In genomic region chr19:3986260-3987041, GRCh38 we compare ENCODE assay signal across 8 cellular contexts. TPM values are rescaled to one million over a fixed set of nuclear protein-coding genes. Genes with fewer than 3 reads are reported as not detected.
DNase-seq lines count a peak whose midpoint lies in the region; ATAC-seq, FAIRE-seq and TF ChIP-seq lines count a peak whose summit lies in the region.

No MANE protein-coding gene starts in this region.

- no peak for TF ChIP-seq POLR2A in spleen (IDR thresholded peaks at IDR 0.05)

- peak overlapping the region; percentile 94 for H3K4me3 Mint-ChIP-seq in central memory CD8-positive, alpha-beta T cell

- peaks cover 25 to 34% of the 10 kb centered on the region in 2 experiments for H3K36me3 ChIP-seq in keratinocyte (ENCODE audit: control insufficient read depth in 2 of 2, extremely low read depth in 1 of 2, insufficient read depth in 2 of 2, low read length in 2 of 2)
- peaks cover 3 to 31% (median 29%) of the 10 kb centered on the region in 6 donors for H3K36me3 ChIP-seq in spleen

- dilution Hi-C loops in keratinocyte (cut with MboI; ENCODE audit: extremely low pct_ligation_motif_present, low sequenced_read_pairs), result no loop called here

- H3K9me3 ChIP-seq in keratinocyte (ENCODE audit: control insufficient read depth, low read depth, low read length) (no peaks in the 10 kb centered on the region), spleen (no peaks in the 10 kb centered on the region)

- no peaks in the 10 kb centered on the region for H3K27me3 ChIP-seq in keratinocyte (ENCODE audit: control insufficient read depth, extremely low read depth, insufficient read depth, low read length)
- no peaks in the 10 kb centered on the region for H3K27me3 ChIP-seq in spleen (replicated peaks in 1 of 7)

- ATAC-seq in central memory CD8-positive, alpha-beta T cell (replicated peaks; ENCODE audit: extremely low read depth, poor library complexity, severe bottlenecking), result no peak
- no peak for ATAC-seq in HG02571 (IDR thresholded peaks at IDR 0.05; ENCODE audit: unreplicated experiment)

- no peaks in the 10 kb centered on the region for H3K27me3 Mint-ChIP-seq in central memory CD8-positive, alpha-beta T cell

- peak; percentile 34 to 55 (median 47) for TF ChIP-seq CTCF in keratinocyte (optimal IDR thresholded peaks at IDR 0.05 in 1 of 3, IDR thresholded peaks at IDR 0.05 in 1 of 3, conservative IDR thresholded peaks at IDR 0.05 in 1 of 3; ENCODE audit: extremely low read depth in 1 of 3, insufficient read depth in 2 of 3, low read length in 3 of 3)
- TF ChIP-seq CTCF in spleen (IDR thresholded peaks at IDR 0.05 in 8 of 11, conservative IDR thresholded peaks at IDR 0.05 in 3 of 11), result peak; percentile 34 to 76 (median 67)

- no peaks in the 10 kb centered on the region for H3K9me3 Mint-ChIP-seq in central memory CD8-positive, alpha-beta T cell

- peaks cover 41% of the 10 kb centered on the region for H3K4me1 ChIP-seq in keratinocyte (ENCODE audit: control insufficient read depth, extremely low read depth, insufficient read depth, low read length)
- H3K4me1 ChIP-seq in spleen, result peaks cover 42 to 82% (median 69%) of the 10 kb centered on the region in 6 donors

- peaks cover 7% of the 10 kb centered on the region for H3K9me1 ChIP-seq in keratinocyte (ENCODE audit: control insufficient read depth, extremely low read depth, insufficient read depth, low read length)

- 1 to 3% (median 2%) methylated on average over 21 of the region's 21 CpGs for WGBS in spleen, 5 donors

- H3K27ac ChIP-seq in keratinocyte (ENCODE audit: control insufficient read depth, insufficient read depth, low read length) (peak overlapping the region; percentile 14), spleen (peak overlapping the region; percentile 3 to 97 (median 94))

- peak overlapping the region; percentile 100 for H3K4me2 ChIP-seq in keratinocyte (ENCODE audit: control insufficient read depth, extremely low read depth, insufficient read depth, low read depth, low read length)

- H3K36me3 Mint-ChIP-seq in central memory CD8-positive, alpha-beta T cell (ENCODE audit: insufficient read depth), result peaks cover 47% of the 10 kb centered on the region

- FAIRE-seq in keratinocyte (lab: Jason Lieb, UNC), result no peak

- H2AFZ ChIP-seq in keratinocyte (ENCODE audit: control insufficient read depth, low read length), result peak overlapping the region; percentile 47

- intact Hi-C loops in spleen (cut with DNase I; ENCODE audit: low total_unique reads), result loop anchor here (5.0 kb wide), 1 partner anchor 151 kb away; no protein-coding TSS in a partner anchor

- H4K20me1 ChIP-seq in keratinocyte (ENCODE audit: control insufficient read depth, extremely low read depth, insufficient read depth, low read length), result peaks cover 40% of the 10 kb centered on the region

- peaks cover 54% of the 10 kb centered on the region for H3K4me1 Mint-ChIP-seq in central memory CD8-positive, alpha-beta T cell

- DNase-seq in stimulated activated CD4-positive, alpha-beta T cell treated with anti-CD3 and anti-CD28 coated beads, Interleukin-15, amount 100 ng/mL, for 24 hours, result peak; percentile 70
- DNase-seq in stimulated activated CD4-positive, alpha-beta T cell treated with anti-CD3 and anti-CD28 coated beads, Interleukin-2, amount 100 ng/mL, for 48 hours, result no peak
- DNase-seq in NCI-H1930 (lab: John Stamatoyannopoulos, UW) (peak; percentile 67 to 70), T-helper 1 cell (peak in 4 of 5 donors; percentile 50 to 76 (median 55)), keratinocyte (ENCODE audit: low read depth, low spot score) (peak; percentile 45), spleen (no peak)
- peak in 1 of 2 donors; percentile 45 for DNase-seq in central memory CD8-positive, alpha-beta T cell (ENCODE audit: low spot score in 2 of 2)

- peak overlapping the region; percentile 99 for H3K9ac ChIP-seq in keratinocyte (ENCODE audit: control insufficient read depth, extremely low read depth, insufficient read depth, low read length)

- H3K4me3 ChIP-seq in keratinocyte (ENCODE audit: control insufficient read depth in 2 of 3, extremely low read depth in 1 of 3, insufficient read depth in 2 of 3, low read depth in 1 of 3, low read length in 3 of 3) (peak overlapping the region; percentile 83 to 98 (median 95)), spleen (peak overlapping the region; percentile 23 to 90 (median 80))

- H3K27ac Mint-ChIP-seq in central memory CD8-positive, alpha-beta T cell (ENCODE audit: low read depth), result peak overlapping the region; percentile 95

- H3K79me2 ChIP-seq in keratinocyte (ENCODE audit: control insufficient read depth, insufficient read depth, low read length), result peaks cover 39% of the 10 kb centered on the region

RNA-seq across cellular contexts. Expression of gene EEF2, which starts 1.2 kb away (rescaled TPM):
- polyA plus RNA-seq in keratinocyte (884 to 1,193 TPM (median 1,022 TPM) in 3 replicates), spleen (1,000 to 10,000 TPM in 1 of 3 donors, 100 to 1,000 TPM in 2; 565 to 1,281 (median 624) TPM)
- 6,584 TPM for polyA plus RNA-seq in keratinocyte (2011; ENCODE audit: low read depth)
- polyA plus RNA-seq in keratinocyte (2011; cell fraction: cytosol; rRNA removed), result 621 and 1,440 TPM in 2 replicates
- polyA plus RNA-seq in keratinocyte (2011; cell fraction: nucleus; rRNA removed), result 422 and 581 TPM in 2 replicates
- polyA plus RNA-seq in keratinocyte (2012; ENCODE audit: low replicate concordance), result 2,384 and 2,702 TPM in 2 replicates
- 880 to 1,449 TPM (median 1,221 TPM) in 3 replicates for polyA minus RNA-seq in keratinocyte
- 2,791 TPM for polyA minus RNA-seq in keratinocyte (2011; cell fraction: cytosol; rRNA and poly(A)+ RNA removed)
- polyA minus RNA-seq in keratinocyte (2011; cell fraction: nucleus; rRNA and poly(A)+ RNA removed), result 560 and 618 TPM in 2 replicates
- 1,000 to 10,000 TPM; 1,078 to 1,961 (median 1,406) TPM for total RNA-seq in spleen

RNA-seq across cellular contexts. Expression of gene DAPK3, which starts 15.6 kb away (rescaled TPM):
- 57.3 to 94.7 TPM (median 60.8 TPM) in 3 replicates for polyA plus RNA-seq in keratinocyte
- polyA plus RNA-seq in keratinocyte (2011; ENCODE audit: low read depth), result 89.3 TPM
- 60.2 and 106 TPM in 2 replicates for polyA plus RNA-seq in keratinocyte (2011; cell fraction: cytosol; rRNA removed)
- 129 and 173 TPM in 2 replicates for polyA plus RNA-seq in keratinocyte (2011; cell fraction: nucleus; rRNA removed)
- polyA plus RNA-seq in keratinocyte (2012; ENCODE audit: low replicate concordance), result 70.8 and 89.7 TPM in 2 replicates
- 48.0 to 162 TPM (median 77.5 TPM) in 3 replicates for polyA minus RNA-seq in keratinocyte
- polyA minus RNA-seq in keratinocyte (2011; cell fraction: cytosol; rRNA and poly(A)+ RNA removed), result 104 TPM
- 78.9 and 95.9 TPM in 2 replicates for polyA minus RNA-seq in keratinocyte (2011; cell fraction: nucleus; rRNA and poly(A)+ RNA removed)
- 10 to 100 TPM; 37.1 to 49.3 (median 46.7) TPM for total RNA-seq in spleen
- polyA plus RNA-seq in spleen, result 10 to 100 TPM; 26.5 to 68.8 (median 30.8) TPM

RNA-seq across cellular contexts. Expression of gene PIAS4, which starts 21.1 kb away (rescaled TPM):
- polyA plus RNA-seq in keratinocyte (6.1 to 11.4 TPM (median 7.5 TPM) in 3 replicates), spleen (10 to 100 TPM in 1 of 3 donors, 1 to 10 TPM in 2; 6.2 to 13.9 (median 6.4) TPM)
- 18.7 TPM for polyA plus RNA-seq in keratinocyte (2011; ENCODE audit: low read depth)
- polyA plus RNA-seq in keratinocyte (2011; cell fraction: cytosol; rRNA removed), result 6.4 and 13.1 TPM in 2 replicates
- 12.7 and 17.1 TPM in 2 replicates for polyA plus RNA-seq in keratinocyte (2011; cell fraction: nucleus; rRNA removed)
- 20.0 and 20.7 TPM in 2 replicates for polyA plus RNA-seq in keratinocyte (2012; ENCODE audit: low replicate concordance)
- polyA minus RNA-seq in keratinocyte, result 7.4 to 42.2 TPM (median 7.6 TPM) in 3 replicates
- polyA minus RNA-seq in keratinocyte (2011; cell fraction: cytosol; rRNA and poly(A)+ RNA removed), result 7.7 TPM
- polyA minus RNA-seq in keratinocyte (2011; cell fraction: nucleus; rRNA and poly(A)+ RNA removed), result 8.4 and 9.0 TPM in 2 replicates
- 10 to 100 TPM; 16.4 to 30.5 (median 29.0) TPM for total RNA-seq in spleen

RNA-seq across cellular contexts. Expression of gene NMRK2, which starts 53.6 kb away (rescaled TPM):
- polyA plus RNA-seq in keratinocyte (not detected in 3 replicates), spleen (1 to 10 TPM in 1 of 3 donors, under 1 TPM in 2; 0.29 to 1.5 (median 0.52) TPM)
- polyA plus RNA-seq in keratinocyte (2011; ENCODE audit: low read depth), result not detected
- polyA plus RNA-seq in keratinocyte (2011; cell fraction: cytosol; rRNA removed), result not detected in 2 replicates
- polyA plus RNA-seq in keratinocyte (2011; cell fraction: nucleus; rRNA removed), result not detected in 2 replicates
- polyA plus RNA-seq in keratinocyte (2012; ENCODE audit: low replicate concordance), result 0.38 TPM in 1 of 2 replicates, not detected in the other
- polyA minus RNA-seq in keratinocyte, result not detected in 3 replicates
- not detected for polyA minus RNA-seq in keratinocyte (2011; cell fraction: cytosol; rRNA and poly(A)+ RNA removed)
- polyA minus RNA-seq in keratinocyte (2011; cell fraction: nucleus; rRNA and poly(A)+ RNA removed), result not detected in 2 replicates
- not detected for total RNA-seq in spleen

Comparison
In these comparisons a context has a peak if more than half of its experiments do, and no peak if none do; other contexts are left out.
1. DNase-seq: peak in stimulated activated CD4-positive, alpha-beta T cell treated with anti-CD3 and anti-CD28 coated beads, Interleukin-15, amount 100 ng/mL, for 24 hours (single experiment), NCI-H1930 (2 of 2), T-helper 1 cell (4 of 5) and keratinocyte (single experiment); none in stimulated activated CD4-positive, alpha-beta T cell treated with anti-CD3 and anti-CD28 coated beads, Interleukin-2, amount 100 ng/mL, for 48 hours (0 of 2) and spleen (single experiment).